In the genomic region with DNA sequence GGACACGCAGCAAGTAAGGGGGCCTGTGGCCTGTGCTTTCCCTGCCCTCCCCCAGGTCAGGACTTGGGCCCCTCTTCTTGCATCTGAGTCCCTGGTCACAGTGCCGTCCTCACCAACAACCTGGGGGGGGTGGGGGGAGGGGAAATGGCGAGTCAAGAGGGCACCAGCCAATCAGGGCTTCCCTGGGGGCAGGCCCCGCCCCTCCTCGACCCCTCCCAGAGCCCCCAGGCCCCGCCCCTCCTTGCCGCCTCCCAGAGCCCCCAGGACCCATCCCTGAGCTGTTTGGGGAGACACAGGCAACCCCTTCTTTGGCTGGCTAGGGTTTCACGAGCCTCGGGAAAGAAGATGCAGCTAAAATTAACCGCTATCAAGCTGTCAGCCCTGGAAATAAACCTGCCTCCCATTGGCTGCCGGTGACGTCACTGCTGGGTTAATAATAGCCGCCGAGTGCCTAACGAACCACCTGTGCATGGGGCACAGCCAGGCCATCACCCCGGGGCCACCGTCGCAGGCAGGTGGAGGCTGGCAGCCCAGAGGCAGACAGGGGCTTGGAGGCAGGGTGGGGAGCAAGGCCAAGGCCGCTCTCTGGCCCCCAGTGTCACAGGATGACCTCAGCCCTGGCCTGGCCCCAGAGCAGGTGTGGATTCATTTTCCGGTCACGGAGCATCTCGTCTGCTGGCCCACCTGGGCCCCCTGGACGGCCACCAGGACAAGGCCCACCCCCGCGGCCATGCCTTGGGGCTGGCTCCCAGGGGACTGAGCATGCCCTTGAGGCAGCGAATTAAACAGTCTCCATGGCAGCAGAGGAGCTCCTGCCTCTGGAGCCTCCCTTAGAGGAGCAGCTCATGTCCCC, we compare ENCODE assay signal across 9 cellular contexts. TPM values are rescaled to one million over a fixed set of nuclear protein-coding genes. Genes with fewer than 3 reads are reported as not detected.
A peak's percentile ranks its signal among the peaks of the same experiment; 100 is the strongest.
DNase-seq lines count a peak whose midpoint lies in the region; ATAC-seq and TF ChIP-seq lines count a peak whose summit lies in the region.
"Had no signal": no experiment of that assay in that cellular context is flagged by ENCODE, and none has a peak within 500 bp of the region (broad histone marks: within the 10 kb centered on the region; RNA-seq: fewer than 3 reads in every experiment).

No MANE protein-coding gene starts in this region.

- H3K79me2 ChIP-seq in PC-3 (ENCODE audit: low read length): peaks cover 14% of the 10 kb centered on the region

- H3K9me3 ChIP-seq in skeletal muscle tissue (ENCODE audit: control insufficient read depth in 3 of 3, low read length in 3 of 3) (peaks cover 0 to 8% (median 7%) of the 10 kb centered on the region in 3 donors), PC-3 (ENCODE audit: low read length) (no peaks in the 10 kb centered on the region)

- peak overlapping the region in 2 of 3 donors; percentile 6 to 45 for H3K4me3 ChIP-seq in skeletal muscle tissue (ENCODE audit: low read length in 3 of 3)
- H3K4me3 ChIP-seq in lower leg skin (ENCODE audit: low read depth, poor library complexity, severe bottlenecking): no peak overlapping the region
- no peak overlapping the region for H3K4me3 ChIP-seq in PC-3 (ENCODE audit: low read length)

- H3K4me2 ChIP-seq in PC-3 (ENCODE audit: low read length): no peak overlapping the region

- H3K27me3 ChIP-seq in skeletal muscle tissue (ENCODE audit: control insufficient read depth in 3 of 3, insufficient read depth in 3 of 3, low read length in 3 of 3): peaks cover 0 to 13% (median 4%) of the 10 kb centered on the region in 3 donors
- H3K27me3 ChIP-seq in PC-3 (ENCODE audit: low read length): no peaks in the 10 kb centered on the region

- WGBS in lower leg skin, 2 donors: 6 to 38% methylated on average over 5 to 13 of the region's 26 CpGs

- ATAC-seq in Right ventricle myocardium inferior (peak; percentile 45), GM18520 (IDR thresholded peaks at IDR 0.05; ENCODE audit: unreplicated experiment) (no peak), PC-3 (no peak)

- no peak for TF ChIP-seq POLR2A in lower leg skin (IDR thresholded peaks at IDR 0.05)

- POLR2A ChIA-PET in PC-3 (lab: Charles Lee; ENCODE audit: unreplicated experiment): no interaction called here

- H4K20me1 ChIP-seq in PC-3 (ENCODE audit: low read length): no peaks in the 10 kb centered on the region

- H2AFZ ChIP-seq in PC-3 (ENCODE audit: low read length): no peak overlapping the region

- BruUV-seq in PC-3 (replicated peaks; lab: Mats Ljungman, UMichigan): no TSS peak

- H3K36me3 ChIP-seq in skeletal muscle tissue (ENCODE audit: control insufficient read depth in 3 of 3, insufficient read depth in 3 of 3, low read length in 3 of 3): peaks cover 0 to 7% (median 0%) of the 10 kb centered on the region in 3 donors
- no peaks in the 10 kb centered on the region for H3K36me3 ChIP-seq in PC-3 (ENCODE audit: low read depth, low read length)

- H3K9ac ChIP-seq in skeletal muscle tissue (ENCODE audit: low read depth in 1 of 3, low read length in 3 of 3) (peak overlapping the region; percentile 57 to 96 (median 87)), PC-3 (ENCODE audit: low read length) (no peak overlapping the region)

- intact Hi-C loops in Right ventricle myocardium inferior (cut with DNase I): no loop called here
- intact Hi-C loops in lower leg skin (cut with DNase I; ENCODE audit: low total_unique reads): no loop called here
- intact Hi-C loops in PC-3 (cut with micrococcal nuclease): no loop called here

- no peak for TF ChIP-seq CTCF in lower leg skin (IDR thresholded peaks at IDR 0.05)
- TF ChIP-seq CTCF in PC-3 (conservative IDR thresholded peaks at IDR 0.05; ENCODE audit: low read depth, low read length): no peak

- H3K9me2 ChIP-seq in PC-3 (replicated peaks; ENCODE audit: low read length): no peaks in the 10 kb centered on the region

- peaks cover 21 to 41% (median 38%) of the 10 kb centered on the region in 3 donors for H3K4me1 ChIP-seq in skeletal muscle tissue (ENCODE audit: control insufficient read depth in 3 of 3, insufficient read depth in 3 of 3, low read length in 3 of 3)
- peaks cover 9% of the 10 kb centered on the region for H3K4me1 ChIP-seq in PC-3 (ENCODE audit: insufficient read depth, low read length)

- peak; percentile 70 to 76 for DNase-seq in NCI-H2081 (lab: John Stamatoyannopoulos, UW)
- no peak for DNase-seq in NCI-H2081 treated with DMSO at 0.1 percent for 48 hours (lab: John Stamatoyannopoulos, UW)
- DNase-seq in NCI-H82 (lab: John Stamatoyannopoulos, UW): peak; percentile 84
- peak; percentile 85 for DNase-seq in Right ventricle myocardium inferior (ENCODE audit: missing footprints)
- no peak for DNase-seq in lower leg skin (ENCODE audit: low spot score in 2 of 2)
- DNase-seq in PC-3: no peak
- DNase-seq: activated CD4-positive, CD25-positive, alpha-beta regulatory T cell had no signal

- H3K27ac ChIP-seq in skeletal muscle tissue (ENCODE audit: low read depth, low read length) (peak overlapping the region; percentile 99), PC-3 (ENCODE audit: low read length) (no peak overlapping the region)

- CTCF ChIA-PET in PC-3 (lab: Charles Lee): no interaction called here

- H3F3A ChIP-seq in PC-3 (ENCODE audit: low read length, unreplicated experiment): no peaks in the 10 kb centered on the region

RNA-seq across cellular contexts. Expression of a gene that starts 3.2 kb away (rescaled TPM):
- total RNA-seq in Right ventricle myocardium inferior (1,274 TPM), skeletal muscle tissue (255 TPM), lower leg skin (10 to 100 TPM; 13.3 to 26.8 (median 22.9) TPM), PC-3 (2014; rRNA removed) (463 and 559 TPM in 2 replicates)

RNA-seq across cellular contexts. Expression of a gene that starts 18.5 kb away (rescaled TPM):
- total RNA-seq in Right ventricle myocardium inferior (261 TPM), skeletal muscle tissue (24.0 TPM), lower leg skin (100 to 1,000 TPM; 122 to 426 (median 348) TPM), PC-3 (2014; rRNA removed) (245 and 256 TPM in 2 replicates)

RNA-seq across cellular contexts. Expression of a gene that starts 29.6 kb away (rescaled TPM):
- 1.8 TPM for total RNA-seq in Right ventricle myocardium inferior
- 1.6 TPM for total RNA-seq in skeletal muscle tissue
- total RNA-seq in lower leg skin: not detected
- total RNA-seq in PC-3 (2014; rRNA removed): not detected in 2 replicates

RNA-seq across cellular contexts. Expression of a gene that starts 35.1 kb away (rescaled TPM):
- total RNA-seq in Right ventricle myocardium inferior (0.11 TPM), skeletal muscle tissue (not detected), lower leg skin (100 to 1,000 TPM in 1 of 4 donors, 10 to 100 TPM in 3; 72.4 to 101 (median 79.9) TPM), PC-3 (2014; rRNA removed) (11.1 and 15.1 TPM in 2 replicates)

RNA-seq across cellular contexts. Expression of a gene that starts 45.5 kb away (rescaled TPM):
- total RNA-seq in Right ventricle myocardium inferior: not detected
- total RNA-seq in skeletal muscle tissue: not detected
- total RNA-seq in lower leg skin: under 1 TPM in 3 of 4 donors, not detected in 1; 0.16 to 0.59 (median 0.37) TPM
- 0.22 and 0.63 TPM in 2 replicates for total RNA-seq in PC-3 (2014; rRNA removed)

Comparison
In these comparisons a context has a peak if more than half of its experiments do, and no peak if none do; other contexts are left out.
1. DNase-seq: peak in NCI-H2081 (2 of 2), NCI-H82 (single experiment) and Right ventricle myocardium inferior (single experiment); none in NCI-H2081 treated with DMSO at 0.1 percent for 48 hours (single experiment), lower leg skin (0 of 2) and PC-3 (single experiment).
2. H3K4me3 ChIP-seq: peak in skeletal muscle tissue (2 of 3); none in lower leg skin (single experiment) and PC-3 (single experiment).